8 cellular contexts compared by ENCODE assay signal in the genomic region with DNA sequence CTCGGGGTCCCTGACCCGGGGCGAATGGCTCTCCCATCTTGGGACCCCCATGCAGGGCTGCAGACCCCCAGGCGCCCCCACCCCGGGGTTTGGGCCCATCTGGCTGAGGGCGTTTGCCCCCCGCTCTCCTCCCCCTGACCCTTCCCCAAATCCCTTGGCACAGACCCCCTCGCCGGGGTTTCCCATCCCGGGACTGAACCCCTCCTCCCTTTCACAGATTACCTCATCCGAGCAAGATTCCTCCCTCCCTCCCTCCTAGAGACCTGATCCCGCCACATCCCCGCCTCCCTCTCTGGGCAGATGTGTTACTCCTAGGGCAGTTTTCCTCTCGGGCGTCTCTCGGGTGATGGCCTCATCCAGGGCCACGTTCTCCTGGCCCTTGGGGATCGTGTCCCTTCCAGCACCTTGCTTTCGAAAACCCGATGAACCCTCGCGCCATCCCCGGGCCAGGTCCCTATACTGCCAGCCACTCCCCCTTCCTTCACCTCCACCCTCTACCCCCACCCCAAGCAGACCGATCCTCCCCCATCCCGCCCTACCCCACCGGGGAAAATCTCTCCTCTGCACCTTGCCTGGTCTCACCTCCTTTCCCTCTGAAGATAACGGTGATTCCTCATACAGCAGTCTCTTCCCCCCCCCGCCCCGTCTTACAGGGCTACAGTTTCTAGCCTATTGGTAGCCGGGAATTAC. TPM values are rescaled to one million over a fixed set of nuclear protein-coding genes. Genes with fewer than 3 reads are reported as not detected.
DNase-seq lines count a peak whose midpoint lies in the region; ATAC-seq and TF ChIP-seq lines count a peak whose summit lies in the region.

No MANE protein-coding gene starts in this region.

- intact Hi-C loops in left ventricle myocardium superior (cut with micrococcal nuclease) = no loop called here
- intact Hi-C loops in prostate gland (cut with DNase I) = loop anchor here (5.0 kb wide), 2 partner anchors 35 to 50 kb away; a partner anchor contains a TSS

- H3K4me1 ChIP-seq in SJCRH30 (peaks cover 3% of the 10 kb centered on the region), prostate gland (replicated peaks) (peaks cover 7% of the 10 kb centered on the region)

- DNase-seq in AG08395 (ENCODE audit: low spot score) = peak; percentile 44
- DNase-seq in H7 = peak; percentile 82
- DNase-seq in SJCRH30 = peak; percentile 62 to 66
- peak; percentile 55 for DNase-seq in activated naive CD8-positive, alpha-beta T cell treated with anti-CD3 and anti-CD28 coated beads, Interleukin-2, amount 50 U/mL, for 24 hours
- DNase-seq in left ventricle myocardium superior = peak; percentile 42
- peak; percentile 44 for DNase-seq in prostate gland (ENCODE audit: low spot score)
- DNase-seq in cerebellar nuclear complex (lab: John Stamatoyannopoulos, UW) = no peak

- peak overlapping the region; percentile 85 for H3K4me3 ChIP-seq in H7 (ENCODE audit: insufficient read depth, low read depth, low read length)
- peak overlapping the region; percentile 98 for H3K4me3 ChIP-seq in SJCRH30
- H3K4me3 ChIP-seq in prostate gland = peak overlapping the region; percentile 97

- no peaks in the 10 kb centered on the region for H3K9me3 Mint-ChIP-seq in activated naive CD8-positive, alpha-beta T cell treated with anti-CD3 and anti-CD28 coated beads, Interleukin-2, amount 50 U/mL, for 24 hours

- TF ChIP-seq CTCF in prostate gland (IDR thresholded peaks at IDR 0.05) = no peak

- ATAC-seq in activated naive CD8-positive, alpha-beta T cell treated with anti-CD3 and anti-CD28 coated beads, Interleukin-2, amount 50 U/mL, for 24 hours = peak; percentile 3
- ATAC-seq in left ventricle myocardium superior = no peak
- no peak for ATAC-seq in GM18498 (IDR thresholded peaks at IDR 0.05; ENCODE audit: unreplicated experiment)

- H3K36me3 ChIP-seq in H7 (replicated peaks; ENCODE audit: control insufficient read depth, insufficient read depth, low read length) = no peaks in the 10 kb centered on the region
- peaks cover 3% of the 10 kb centered on the region; the same call in 1 of the 2 replicates for H3K36me3 ChIP-seq in SJCRH30
- H3K36me3 ChIP-seq in prostate gland = no peaks in the 10 kb centered on the region

- WGBS in prostate gland = under 1% methylated on average over 24 of the region's 30 CpGs

- peak overlapping the region; percentile 92 for H3K27ac Mint-ChIP-seq in activated naive CD8-positive, alpha-beta T cell treated with anti-CD3 and anti-CD28 coated beads, Interleukin-2, amount 50 U/mL, for 24 hours

- peak overlapping the region; percentile 75 for H3K27ac ChIP-seq in SJCRH30
- H3K27ac ChIP-seq in prostate gland = peak overlapping the region; percentile 96 to 97

- TF ChIP-seq POLR2A in prostate gland (IDR thresholded peaks at IDR 0.05) = peak; percentile 7

- no peaks in the 10 kb centered on the region for H3K27me3 Mint-ChIP-seq in activated naive CD8-positive, alpha-beta T cell treated with anti-CD3 and anti-CD28 coated beads, Interleukin-2, amount 50 U/mL, for 24 hours

- H3K36me3 Mint-ChIP-seq in activated naive CD8-positive, alpha-beta T cell treated with anti-CD3 and anti-CD28 coated beads, Interleukin-2, amount 50 U/mL, for 24 hours (ENCODE audit: low read depth) = peaks cover 7% of the 10 kb centered on the region

- peaks cover 51% of the 10 kb centered on the region for H3K4me1 Mint-ChIP-seq in activated naive CD8-positive, alpha-beta T cell treated with anti-CD3 and anti-CD28 coated beads, Interleukin-2, amount 50 U/mL, for 24 hours

- H3K27me3 ChIP-seq in H7 (ENCODE audit: control insufficient read depth, insufficient read depth, low read length) (peaks cover 3% of the 10 kb centered on the region; the same call in 1 of the 2 replicates), SJCRH30 (no peaks in the 10 kb centered on the region), prostate gland (replicated peaks; ENCODE audit: insufficient read depth) (no peaks in the 10 kb centered on the region)

- H3K4me3 Mint-ChIP-seq in activated naive CD8-positive, alpha-beta T cell treated with anti-CD3 and anti-CD28 coated beads, Interleukin-2, amount 50 U/mL, for 24 hours = peak overlapping the region; percentile 94

- H3K9me3 ChIP-seq in SJCRH30 (replicated peaks) (no peaks in the 10 kb centered on the region), prostate gland (no peaks in the 10 kb centered on the region)

RNA-seq across cellular contexts. Expression of a gene that starts 0.9 kb away (rescaled TPM):
- total RNA-seq in H7 (2014; rRNA removed; shearing (Covaris generic)) = 20.6 and 31.1 TPM in 2 replicates
- 32.3 and 33.2 TPM in 2 replicates for total RNA-seq in SJCRH30 (2014; rRNA removed; shearing (Covaris generic))
- total RNA-seq in left ventricle myocardium superior (21.1 TPM), prostate gland (10 to 100 TPM; 82.6 to 89.0 TPM)

RNA-seq across cellular contexts. Expression of a gene that starts 35.8 kb away (rescaled TPM):
- total RNA-seq in H7 (2014; rRNA removed; shearing (Covaris generic)) = 98.8 and 118 TPM in 2 replicates
- total RNA-seq in SJCRH30 (2014; rRNA removed; shearing (Covaris generic)) = 165 and 191 TPM in 2 replicates
- total RNA-seq in left ventricle myocardium superior = 756 TPM
- total RNA-seq in prostate gland = 10 to 100 TPM; 32.9 to 66.4 TPM

Comparison
In these comparisons a context has a peak if more than half of its experiments do, and no peak if none do; other contexts are left out.
1. DNase-seq: peak in AG08395 (single experiment), H7 (single experiment), SJCRH30 (2 of 2), activated naive CD8-positive, alpha-beta T cell treated with anti-CD3 and anti-CD28 coated beads, Interleukin-2, amount 50 U/mL, for 24 hours (single experiment), left ventricle myocardium superior (single experiment) and prostate gland (single experiment); none in cerebellar nuclear complex (0 of 2).
2. Peak in every context shown above with its lines, with median percentiles within 50 percentile points of each other: H3K4me3 ChIP-seq.